In genomic region chr4:79862842-79863241, GRCh38 we compare ENCODE assay signal across 22 cellular contexts.
A peak's percentile ranks its signal among the peaks of the same experiment; 100 is the strongest.
DNase-seq lines count a peak whose midpoint lies in the region; ATAC-seq and TF ChIP-seq lines count a peak whose summit lies in the region.
"Had no signal": no experiment of that assay in that cellular context is flagged by ENCODE, and none has a peak within 500 bp of the region (broad histone marks: within the 10 kb centered on the region; RNA-seq: fewer than 3 reads in every experiment).

No MANE protein-coding gene starts in this region.

- no peak overlapping the region for H3K4me3 ChIP-seq in fibroblast of villous mesenchyme (ENCODE audit: low read depth, low read length)
- no peak overlapping the region for H3K4me3 ChIP-seq in HAP-1
- H3K4me3 ChIP-seq: BLaER1, SK-N-MC had no signal

- H3K27me3 Mint-ChIP-seq in nephron (ENCODE audit: low read depth): no peaks in the 10 kb centered on the region
- H3K27me3 Mint-ChIP-seq: CD4-positive, alpha-beta T cell; IgD-negative memory B cell had no signal

- no peak for DNase-seq in Right ventricle myocardium inferior (ENCODE audit: missing footprints)
- no peak for DNase-seq in cardiac septum (ENCODE audit: low spot score)
- peak; percentile 83 for DNase-seq in NCI-H524 treated with DMSO at 0.1 percent for 48 hours (lab: John Stamatoyannopoulos, UW)
- peak; percentile 49 for DNase-seq in fibroblast of villous mesenchyme (ENCODE audit: low read depth)
- DNase-seq in dedifferentiated amniotic fluid mesenchymal stem cell (ENCODE audit: extremely low spot score): no peak
- no peak for DNase-seq in HAP-1 (ENCODE audit: low spot score in 2 of 2)
- DNase-seq: ACHN; CD4-positive, alpha-beta T cell; COR-L47; DMS53; GDM1; Karpas-422; NCI-H1092; NCI-H1436 treated with DMSO at 0.1 percent for 48 hours; NCI-H2029 treated with DMSO at 0.1 percent for 48 hours; NCI-H748 treated with DMSO at 0.1 percent for 48 hours; SW 1271 had no signal

- ATAC-seq in Right ventricle myocardium inferior (peak; percentile 95), GM19452 (IDR thresholded peaks at IDR 0.05; ENCODE audit: unreplicated experiment) (no peak)

- H3K9me3 Mint-ChIP-seq in nephron: no peaks in the 10 kb centered on the region
- H3K9me3 Mint-ChIP-seq: CD4-positive, alpha-beta T cell; IgD-negative memory B cell had no signal

- no peaks in the 10 kb centered on the region for H3K4me1 ChIP-seq in HAP-1
- H3K4me1 ChIP-seq: BLaER1 had no signal

- no peaks in the 10 kb centered on the region for H3K36me3 ChIP-seq in HAP-1 (replicated peaks)
- H3K36me3 ChIP-seq: BLaER1 had no signal

- peak overlapping the region in 2 of 3 experiments; percentile 7 to 35 for H3K27ac Mint-ChIP-seq in nephron
- H3K27ac Mint-ChIP-seq: CD4-positive, alpha-beta T cell; IgD-negative memory B cell had no signal

- no peak for TF ChIP-seq CTCF in fibroblast of villous mesenchyme (IDR thresholded peaks at IDR 0.05; ENCODE audit: insufficient read depth, low read depth, low read length)
- no peak for TF ChIP-seq CTCF in nephron (IDR thresholded peaks at IDR 0.05; ENCODE audit: unreplicated experiment in 3 of 3)

- in situ Hi-C loops in HAP-1 (cut with MboI; ENCODE audit: low sequenced_read_pairs): no loop called here

- no peaks in the 10 kb centered on the region for H3K27me3 ChIP-seq in HAP-1 (ENCODE audit: low read depth)
- H3K27me3 ChIP-seq: BLaER1 had no signal

- no peaks in the 10 kb centered on the region for H3K9me3 ChIP-seq in HAP-1
- H3K9me3 ChIP-seq: BLaER1 had no signal

- no peak overlapping the region for H3K4me3 Mint-ChIP-seq in nephron
- H3K4me3 Mint-ChIP-seq: CD4-positive, alpha-beta T cell; IgD-negative memory B cell had no signal

- intact Hi-C loops in Right ventricle myocardium inferior (cut with DNase I): loop anchor here (10.0 kb wide), 1 partner anchor 98 kb away; no protein-coding TSS in a partner anchor
- intact Hi-C loops in cardiac septum (cut with DNase I): no loop called here

- H3K36me3 Mint-ChIP-seq in nephron (ENCODE audit: low read depth): no peaks in the 10 kb centered on the region
- H3K36me3 Mint-ChIP-seq: IgD-negative memory B cell had no signal

- peaks cover 5% of the 10 kb centered on the region for H3K4me1 Mint-ChIP-seq in nephron
- H3K4me1 Mint-ChIP-seq: IgD-negative memory B cell had no signal

Comparison
In these comparisons a context has a peak if more than half of its experiments do, and no peak if none do; other contexts are left out.
1. DNase-seq: peak in NCI-H524 treated with DMSO at 0.1 percent for 48 hours (single experiment) and fibroblast of villous mesenchyme (single experiment); none in Right ventricle myocardium inferior (single experiment), cardiac septum (single experiment), dedifferentiated amniotic fluid mesenchymal stem cell (single experiment) and HAP-1 (0 of 2).